In the genomic region with DNA sequence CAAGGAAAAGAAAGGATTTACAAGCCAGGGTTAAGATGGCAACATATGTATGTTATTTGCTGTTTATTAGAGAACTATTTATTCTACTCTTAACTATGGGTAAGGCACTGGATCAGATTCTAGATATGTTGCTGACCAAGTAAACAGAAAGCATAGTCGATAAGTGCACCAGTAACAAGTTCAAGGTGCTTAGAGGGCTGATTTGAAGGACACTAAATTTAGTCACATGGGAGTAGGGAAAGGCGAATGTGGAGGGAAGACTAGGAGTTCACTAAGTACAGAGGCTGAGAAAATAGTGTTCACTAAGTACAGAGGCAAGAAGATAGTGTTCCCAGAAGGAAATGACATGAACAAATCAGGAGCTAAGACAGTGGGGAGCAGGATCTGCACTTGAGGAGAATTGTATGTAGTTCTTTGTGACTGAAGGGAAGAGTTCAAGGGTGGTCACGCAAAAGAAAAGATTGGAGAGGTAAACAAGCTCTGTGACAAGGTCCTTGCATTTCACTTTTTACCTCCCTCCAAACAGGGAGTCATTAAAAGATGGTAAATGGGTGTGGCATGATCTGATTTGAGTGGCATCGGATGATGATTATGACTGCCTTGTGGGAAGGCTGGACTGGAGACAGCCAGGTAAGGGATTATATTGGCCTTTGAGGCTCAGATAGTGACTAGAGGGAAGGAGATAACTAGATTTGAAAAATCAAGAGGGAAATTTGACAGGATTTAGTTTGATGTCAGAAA, we compare ENCODE assay signal across 18 cellular contexts. TPM values are rescaled to one million over a fixed set of nuclear protein-coding genes. Genes with fewer than 3 reads are reported as not detected.
DNase-seq lines count a peak whose midpoint lies in the region; ATAC-seq, FAIRE-seq and TF ChIP-seq lines count a peak whose summit lies in the region.
"Had no signal": no experiment of that assay in that cellular context is flagged by ENCODE, and none has a peak within 500 bp of the region (broad histone marks: within the 10 kb centered on the region; RNA-seq: fewer than 3 reads in every experiment).

No MANE protein-coding gene starts in this region.

- H3K36me3 ChIP-seq in lower lobe of right lung (peaks cover 77% of the 10 kb centered on the region), MG63 (peaks cover 88% of the 10 kb centered on the region)

- H3K4me3 ChIP-seq in lower lobe of right lung (no peak overlapping the region), MG63 (no peak overlapping the region)
- H3K4me3 ChIP-seq: thoracic aorta had no signal

- peaks cover 16% of the 10 kb centered on the region for H3K4me1 Mint-ChIP-seq in CD4-positive, alpha-beta T cell (ENCODE audit: low read depth)
- peaks cover 7% of the 10 kb centered on the region for H3K4me1 Mint-ChIP-seq in activated T-helper 2 cell treated with anti-CD3 and anti-CD28 coated beads, Interferon-gamma antibody, Interleukin-2, Interleukin-4, amounts not matched to agents 10 μg/mL and 5 μg/mL and 100 μg/mL, durations not matched to agents 14 hours and 24 hours and 36 hours (ENCODE audit: low read depth)

- peak; percentile 40; the same call in 1 of the 2 replicates for TF ChIP-seq POLR2A in GM12891 (IDR thresholded peaks at IDR 0.05; ENCODE audit: low read depth, low read length)

- intact Hi-C loops in CD4-positive, alpha-beta T cell (cut with DNase I, micrococcal nuclease), result loop anchor here in 1 of 2 experiments (5.0 to 10.0 kb wide), 3 partner anchors 94 to 647 kb away; a partner anchor contains a TSS
- intact Hi-C loops in activated T-helper 2 cell treated with anti-CD3 and anti-CD28 coated beads, Interferon-gamma antibody, Interleukin-2, Interleukin-4, amounts not matched to agents 10 μg/mL and 5 μg/mL and 100 μg/mL, durations not matched to agents 14 hours and 24 hours and 36 hours (cut with micrococcal nuclease), result loop anchor here (5.0 kb wide), 1 partner anchor 44 kb away; no protein-coding TSS in a partner anchor
- intact Hi-C loops in lower lobe of right lung (cut with DNase I), result no loop called here

- no peak overlapping the region for H3K4me3 Mint-ChIP-seq in CD4-positive, alpha-beta T cell
- no peak overlapping the region for H3K4me3 Mint-ChIP-seq in activated T-helper 2 cell treated with anti-CD3 and anti-CD28 coated beads, Interferon-gamma antibody, Interleukin-2, Interleukin-4, amounts not matched to agents 10 μg/mL and 5 μg/mL and 100 μg/mL, durations not matched to agents 14 hours and 24 hours and 36 hours (ENCODE audit: low read depth)

- DNase-seq in CD4-positive, alpha-beta T cell, result no peak
- no peak for DNase-seq in GM12891 (ENCODE audit: insufficient read length, low spot score)
- no peak for DNase-seq in activated T-helper 2 cell treated with anti-CD3 and anti-CD28 coated beads, Interferon-gamma antibody, Interleukin-2, Interleukin-4, amounts not matched to agents 10 μg/mL and 5 μg/mL and 100 μg/mL, durations not matched to agents 14 hours and 24 hours and 36 hours (ENCODE audit: low spot score)
- DNase-seq in lower lobe of right lung, result no peak
- no peak for DNase-seq in COLO829 (ENCODE audit: low spot score)
- no peak for DNase-seq in MG63
- DNase-seq: activated CD8-positive, alpha-beta memory T cell treated with anti-CD3 and anti-CD28 coated beads, Interleukin-2, amount 50 U/mL, for 48 hours; C1 segment of cervical spinal cord; DMS79; Karpas-422; mesenchymal stem cell; NCI-H146; NCI-H345; nucleus accumbens had no signal

- no peaks in the 10 kb centered on the region for H3K9me3 ChIP-seq in CD4-positive, alpha-beta T cell (ENCODE audit: control insufficient read depth, low read length)
- H3K9me3 ChIP-seq in lower lobe of right lung (no peaks in the 10 kb centered on the region), MG63 (no peaks in the 10 kb centered on the region)
- H3K9me3 ChIP-seq: thoracic aorta had no signal

- peaks cover 75% of the 10 kb centered on the region for H3K36me3 Mint-ChIP-seq in CD4-positive, alpha-beta T cell (ENCODE audit: low read depth)
- H3K36me3 Mint-ChIP-seq in activated T-helper 2 cell treated with anti-CD3 and anti-CD28 coated beads, Interferon-gamma antibody, Interleukin-2, Interleukin-4, amounts not matched to agents 10 μg/mL and 5 μg/mL and 100 μg/mL, durations not matched to agents 14 hours and 24 hours and 36 hours (ENCODE audit: low read depth), result peaks cover 66% of the 10 kb centered on the region

- no peak overlapping the region for H3K27ac ChIP-seq in CD4-positive, alpha-beta T cell (ENCODE audit: low read depth, low read length)
- no peak overlapping the region for H3K27ac ChIP-seq in lower lobe of right lung
- H3K27ac ChIP-seq: thoracic aorta, VCaP had no signal

- H3K27me3 ChIP-seq in CD4-positive, alpha-beta T cell (ENCODE audit: control insufficient read depth, insufficient read depth, low read length), result no peaks in the 10 kb centered on the region
- no peaks in the 10 kb centered on the region for H3K27me3 ChIP-seq in lower lobe of right lung (ENCODE audit: low read depth)
- no peaks in the 10 kb centered on the region for H3K27me3 ChIP-seq in MG63

- no peak for TF ChIP-seq CTCF in CD4-positive, alpha-beta T cell (IDR thresholded peaks at IDR 0.05)
- TF ChIP-seq CTCF in lower lobe of right lung (IDR thresholded peaks at IDR 0.05), result no peak

- H3K27me3 Mint-ChIP-seq in CD4-positive, alpha-beta T cell, result no peaks in the 10 kb centered on the region
- H3K27me3 Mint-ChIP-seq in activated T-helper 2 cell treated with anti-CD3 and anti-CD28 coated beads, Interferon-gamma antibody, Interleukin-2, Interleukin-4, amounts not matched to agents 10 μg/mL and 5 μg/mL and 100 μg/mL, durations not matched to agents 14 hours and 24 hours and 36 hours (ENCODE audit: low read depth), result no peaks in the 10 kb centered on the region

- CTCF ChIA-PET in CD4-positive, alpha-beta T cell (lab: Charles Lee), result interaction anchor here (1.1 to 1.4 kb wide), 2 partner anchors 23 to 83 kb away, joined by 3 to 4 read pairs; no protein-coding TSS in a partner anchor

- H3K4me1 ChIP-seq in lower lobe of right lung, result no peaks in the 10 kb centered on the region

- H3K9me3 Mint-ChIP-seq in CD4-positive, alpha-beta T cell, result no peaks in the 10 kb centered on the region
- no peaks in the 10 kb centered on the region for H3K9me3 Mint-ChIP-seq in activated T-helper 2 cell treated with anti-CD3 and anti-CD28 coated beads, Interferon-gamma antibody, Interleukin-2, Interleukin-4, amounts not matched to agents 10 μg/mL and 5 μg/mL and 100 μg/mL, durations not matched to agents 14 hours and 24 hours and 36 hours

- peak overlapping the region; percentile 28 for H3K27ac Mint-ChIP-seq in CD4-positive, alpha-beta T cell
- H3K27ac Mint-ChIP-seq in activated T-helper 2 cell treated with anti-CD3 and anti-CD28 coated beads, Interferon-gamma antibody, Interleukin-2, Interleukin-4, amounts not matched to agents 10 μg/mL and 5 μg/mL and 100 μg/mL, durations not matched to agents 14 hours and 24 hours and 36 hours, result peak overlapping the region; percentile 18

- POLR2A ChIA-PET in CD4-positive, alpha-beta T cell (lab: Charles Lee), result interaction anchor here (1.3 kb wide), 1 partner anchor 84 kb away, joined by 3 read pairs; no protein-coding TSS in a partner anchor

- FAIRE-seq in GM12891 (lab: Jason Lieb, UNC), result no peak

- no peak for ATAC-seq in CD4-positive, alpha-beta T cell (ENCODE audit: poor library complexity)
- ATAC-seq in lower lobe of right lung (peak; percentile 15 to 49), GM19455 (IDR thresholded peaks at IDR 0.05; ENCODE audit: unreplicated experiment) (no peak)
- ATAC-seq: sciatic nerve had no signal

TF ChIP-seq in GM12891, 5 proteins besides CTCF, POLR2A, EP300 and RAD21:
- TF ChIP-seq TAF1 (IDR thresholded peaks at IDR 0.05; ENCODE audit: low read depth, low read length) (no peak), POU2F2 (IDR thresholded peaks at IDR 0.05; ENCODE audit: low read depth, low read length) (no peak), POLR2AphosphoS5 (IDR thresholded peaks at IDR 0.05; ENCODE audit: low read depth, low read length) (peak; percentile 43; the same call in 1 of the 2 replicates), SPI1 (IDR thresholded peaks at IDR 0.05; ENCODE audit: low read depth, low read length) (no peak), PAX5 (IDR thresholded peaks at IDR 0.05; ENCODE audit: insufficient read depth, low read length, severe bottlenecking) (no peak)
TF ChIP-seq in GM12891: peak in this region for 1.

RNA-seq across cellular contexts. Expression of a gene that starts 20.9 kb away (rescaled TPM):
- total RNA-seq in CD4-positive, alpha-beta T cell, result under 1 TPM; 0.47 to 0.61 TPM
- not detected for polyA plus RNA-seq in GM12891 (2012; ENCODE audit: low read depth, missing spikeins)
- total RNA-seq in activated T-helper 2 cell treated with anti-CD3 and anti-CD28 coated beads, Interferon-gamma antibody, Interleukin-2, Interleukin-4, amounts not matched to agents 10 μg/mL and 5 μg/mL and 100 μg/mL, durations not matched to agents 14 hours and 24 hours and 36 hours, result 0.14 and 0.16 TPM in 2 replicates
- total RNA-seq in lower lobe of right lung, result 0.21 TPM
- not detected in 2 replicates for total RNA-seq in MG63 (2014; rRNA removed; shearing (Covaris generic); ENCODE audit: low replicate concordance)
- total RNA-seq: thoracic aorta had no signal

RNA-seq across cellular contexts. Expression of a gene that starts 32.4 kb away (rescaled TPM):
- total RNA-seq in CD4-positive, alpha-beta T cell, result 10 to 100 TPM; 35.6 to 40.1 TPM
- 60.0 TPM for polyA plus RNA-seq in GM12891 (2012; ENCODE audit: low read depth, missing spikeins)
- 28.1 and 28.9 TPM in 2 replicates for total RNA-seq in activated T-helper 2 cell treated with anti-CD3 and anti-CD28 coated beads, Interferon-gamma antibody, Interleukin-2, Interleukin-4, amounts not matched to agents 10 μg/mL and 5 μg/mL and 100 μg/mL, durations not matched to agents 14 hours and 24 hours and 36 hours
- total RNA-seq in lower lobe of right lung, result 18.2 TPM
- 3.0 and 4.4 TPM in 2 replicates for total RNA-seq in MG63 (2014; rRNA removed; shearing (Covaris generic); ENCODE audit: low replicate concordance)

RNA-seq across cellular contexts. Expression of a gene that starts 38.5 kb away (rescaled TPM):
- 100 to 1,000 TPM; 114 to 119 TPM for total RNA-seq in CD4-positive, alpha-beta T cell
- 166 TPM for polyA plus RNA-seq in GM12891 (2012; ENCODE audit: low read depth, missing spikeins)
- total RNA-seq in activated T-helper 2 cell treated with anti-CD3 and anti-CD28 coated beads, Interferon-gamma antibody, Interleukin-2, Interleukin-4, amounts not matched to agents 10 μg/mL and 5 μg/mL and 100 μg/mL, durations not matched to agents 14 hours and 24 hours and 36 hours, result 315 and 321 TPM in 2 replicates
- total RNA-seq in lower lobe of right lung, result 143 TPM
- 10.8 and 33.6 TPM in 2 replicates for total RNA-seq in MG63 (2014; rRNA removed; shearing (Covaris generic); ENCODE audit: low replicate concordance)

RNA-seq across cellular contexts. Expression of a gene that starts 52.4 kb away (rescaled TPM):
- 1 to 10 TPM; 6.7 to 9.9 TPM for total RNA-seq in CD4-positive, alpha-beta T cell
- not detected for polyA plus RNA-seq in GM12891 (2012; ENCODE audit: low read depth, missing spikeins)
- not detected in 2 replicates for total RNA-seq in activated T-helper 2 cell treated with anti-CD3 and anti-CD28 coated beads, Interferon-gamma antibody, Interleukin-2, Interleukin-4, amounts not matched to agents 10 μg/mL and 5 μg/mL and 100 μg/mL, durations not matched to agents 14 hours and 24 hours and 36 hours
- total RNA-seq in lower lobe of right lung, result 40.9 TPM
- total RNA-seq in MG63 (2014; rRNA removed; shearing (Covaris generic); ENCODE audit: low replicate concordance), result not detected in 2 replicates

Comparison
In these comparisons a context has a peak if more than half of its experiments do, and no peak if none do; other contexts are left out.
1. ATAC-seq: peak in lower lobe of right lung (2 of 2); none in CD4-positive, alpha-beta T cell (single experiment) and GM19455 (single experiment).